12 cellular contexts compared by ENCODE assay signal in the genomic region with DNA sequence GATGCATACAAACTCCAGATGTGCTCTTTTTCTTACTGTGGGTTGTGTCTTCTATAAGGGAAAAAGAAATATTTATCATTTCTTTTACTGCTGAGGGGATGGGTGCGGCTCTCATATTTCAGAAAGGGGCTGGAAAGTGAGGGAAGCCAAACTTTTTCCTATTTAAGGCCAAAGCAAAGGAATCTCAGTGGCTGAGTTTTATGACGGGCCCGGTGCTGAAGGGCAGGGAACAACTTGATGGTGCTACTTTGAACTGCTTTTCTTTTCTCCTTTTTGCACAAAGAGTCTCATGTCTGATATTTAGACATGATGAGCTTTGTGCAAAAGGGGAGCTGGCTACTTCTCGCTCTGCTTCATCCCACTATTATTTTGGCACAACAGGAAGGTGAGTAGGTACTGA. TPM values are rescaled to one million over a fixed set of nuclear protein-coding genes. Genes with fewer than 3 reads are reported as not detected.
DNase-seq lines count a peak whose midpoint lies in the region; ATAC-seq and TF ChIP-seq lines count a peak whose summit lies in the region.
"Had no signal": no experiment of that assay in that cellular context is flagged by ENCODE, and none has a peak within 500 bp of the region (broad histone marks: within the 10 kb centered on the region; RNA-seq: fewer than 3 reads in every experiment).

COL3A1 (plus strand) TSS at position 190 of the 400 bp plus-strand sequence; CDS start at position 307, 117 bp downstream.

- peaks cover 52% of the 10 kb centered on the region for H3K4me1 Mint-ChIP-seq in chondrocyte (ENCODE audit: low read depth)
- H3K4me1 Mint-ChIP-seq: natural killer cell had no signal

- peak within 1 kb of the TSS; percentile 99 for H3K27ac Mint-ChIP-seq in chondrocyte (ENCODE audit: unreplicated experiment)
- H3K27ac Mint-ChIP-seq: activated naive CD8-positive, alpha-beta T cell; natural killer cell had no signal

- peaks cover 25% of the 10 kb centered on the region for H3K36me3 Mint-ChIP-seq in chondrocyte (ENCODE audit: low read depth)
- H3K36me3 Mint-ChIP-seq: activated naive CD8-positive, alpha-beta T cell; natural killer cell had no signal

- no peaks in the 10 kb centered on the region for H3K9me3 ChIP-seq in spleen

- peak within 1 kb of the TSS; percentile 100 for H3K4me3 Mint-ChIP-seq in chondrocyte (ENCODE audit: unreplicated experiment)
- H3K4me3 Mint-ChIP-seq: activated naive CD8-positive, alpha-beta T cell; natural killer cell had no signal

- 57 to 74% (median 68%) methylated on average over 4 of the region's 4 CpGs for WGBS in spleen, 5 donors

- no peaks in the 10 kb centered on the region for H3K36me3 ChIP-seq in spleen

- peak; percentile 6 for DNase-seq in H4 (ENCODE audit: low spot score)
- DNase-seq in chondrocyte (ENCODE audit: low spot score): no peak
- DNase-seq in left lobe of liver (ENCODE audit: low spot score): no peak
- no peak for DNase-seq in spleen
- no peak for DNase-seq in NCI-H526 treated with DMSO at 0.1 percent for 48 hours (lab: John Stamatoyannopoulos, UW)
- no peak for DNase-seq in DMS79 treated with DMSO at 0.1 percent for 48 hours (lab: John Stamatoyannopoulos, UW)
- DNase-seq in NK-92 (lab: John Stamatoyannopoulos, UW; ENCODE audit: unreplicated experiment): no peak
- no peak for DNase-seq in NCI-H748 treated with DMSO at 0.1 percent for 48 hours (lab: John Stamatoyannopoulos, UW)
- DNase-seq: H7, natural killer cell had no signal

- H3K27me3 Mint-ChIP-seq in chondrocyte (ENCODE audit: low read depth): no peaks in the 10 kb centered on the region

- TF ChIP-seq POLR2A in spleen (IDR thresholded peaks at IDR 0.05): no peak

- no peaks in the 10 kb centered on the region for H3K27me3 ChIP-seq in spleen (replicated peaks in 1 of 7)

- no peaks in the 10 kb centered on the region for H3K4me1 ChIP-seq in spleen

- no peaks in the 10 kb centered on the region for H3K9me3 Mint-ChIP-seq in chondrocyte (ENCODE audit: low read depth)

- peak within 1 kb of the TSS in 7 of 8 donors; percentile 47 to 70 (median 64) for H3K27ac ChIP-seq in spleen

- TF ChIP-seq CTCF in chondrocyte (IDR thresholded peaks at IDR 0.05): no peak
- TF ChIP-seq CTCF in spleen (IDR thresholded peaks at IDR 0.05 in 8 of 11, conservative IDR thresholded peaks at IDR 0.05 in 3 of 11): no peak

- intact Hi-C loops in spleen (cut with DNase I; ENCODE audit: low total_unique reads): no loop called here

- peak within 1 kb of the TSS; percentile 19 to 57 (median 27) for H3K4me3 ChIP-seq in spleen

- no peak for ATAC-seq in left lobe of liver
- ATAC-seq: natural killer cell had no signal

RNA-seq across cellular contexts. Expression of gene COL3A1, which starts in this region (rescaled TPM):
- 70.4 and 74.5 TPM in 2 replicates for total RNA-seq in H4 (2014; rRNA removed; shearing (Covaris generic))
- 7,827 to 10,007 TPM (median 8,099 TPM) in 3 replicates for total RNA-seq in chondrocyte
- total RNA-seq in left lobe of liver: 21.6 TPM
- 100 to 1,000 TPM in 6 of 7 donors, 10 to 100 TPM in 1; 67.6 to 397 (median 184) TPM for total RNA-seq in spleen
- polyA plus RNA-seq in spleen: 10 to 100 TPM; 24.9 to 59.3 (median 43.4) TPM
- total RNA-seq: H7; natural killer cell; T-helper 2 cell treated with Interferon-gamma antibody and Interleukin-4, amounts not matched to agents 100 ng/mL and 5 ng/mL, for 36 hours had no signal

Comparison
In these comparisons a context has a peak if more than half of its experiments do, and no peak if none do; other contexts are left out.
1. RNA of gene COL3A1 (total RNA-seq): 7,827 to 10,007 TPM in chondrocyte; 67.6 to 397 TPM in spleen, 70.4 to 74.5 TPM in H4 and 21.6 TPM in left lobe of liver (single experiment); every median in the first group is over 10 times any median in the second.